8 cellular contexts compared by ENCODE assay signal in the genomic region with DNA sequence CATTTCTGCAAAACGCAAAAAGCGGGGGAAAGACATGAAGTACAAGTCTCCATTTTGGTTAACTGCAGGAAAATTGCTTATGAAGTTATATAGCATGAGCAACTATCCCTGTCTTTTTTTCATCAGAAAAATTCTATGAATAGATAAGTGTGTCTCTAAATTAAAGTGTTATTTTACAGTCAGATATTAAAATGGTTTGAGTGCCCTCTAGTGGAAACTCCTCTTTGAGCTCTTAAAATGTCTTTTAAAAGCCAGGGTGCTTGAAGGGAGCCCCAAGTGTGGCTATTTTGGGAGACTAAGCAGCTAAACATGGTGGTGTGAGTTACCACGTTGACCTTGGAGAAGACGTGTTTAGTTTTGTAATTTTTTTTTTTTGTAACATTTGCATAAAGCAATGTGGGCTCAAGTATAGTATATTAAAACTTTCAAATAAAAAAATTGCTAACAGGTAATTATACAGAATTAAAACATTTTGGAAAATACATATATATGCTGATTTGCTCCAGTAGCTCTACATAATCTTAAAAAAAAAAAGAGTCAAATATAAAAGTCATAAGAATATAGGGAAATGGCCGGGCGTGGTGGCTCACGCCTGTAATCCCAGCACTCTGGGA.
DNase-seq lines count a peak whose midpoint lies in the region; ATAC-seq and TF ChIP-seq lines count a peak whose summit lies in the region.

No MANE protein-coding gene starts in this region.

- intact Hi-C loops in ovary (cut with DNase I) = loop anchor here (2.0 to 10.0 kb wide), 3 partner anchors 125 to 132 kb away; no protein-coding TSS in a partner anchor

- no peak for TF ChIP-seq POLR2A in ovary (IDR thresholded peaks at IDR 0.05)

- H3K9me3 ChIP-seq in ovary = no peaks in the 10 kb centered on the region

- no peak overlapping the region for H3K27ac ChIP-seq in ovary

- 64 to 68% (median 68%) methylated on average over 7 of the region's 7 CpGs for WGBS in ovary, 3 donors

- no peak for TF ChIP-seq EP300 in ovary (IDR thresholded peaks at IDR 0.05)

- no peak for ATAC-seq in GM21528 (IDR thresholded peaks at IDR 0.05; ENCODE audit: low FRiP score, unreplicated experiment)

- H3K4me3 ChIP-seq in ovary = no peak overlapping the region

- TF ChIP-seq CTCF in ovary (IDR thresholded peaks at IDR 0.05) = peak; percentile 15 to 36 (median 29)

- no peaks in the 10 kb centered on the region for H3K4me1 ChIP-seq in ovary (ENCODE audit: insufficient read depth)

- peak; percentile 82 for DNase-seq in ELR (ENCODE audit: low read depth)
- DNase-seq in M059J (ENCODE audit: low read depth) = peak; percentile 75
- peak; percentile 33 to 40 for DNase-seq in SHP77 (lab: John Stamatoyannopoulos, UW)
- DNase-seq in fibroblast of peridontal ligament (ENCODE audit: extremely low read depth) = peak; percentile 87
- no peak for DNase-seq in ovary
- no peak for DNase-seq in C1 segment of cervical spinal cord (lab: John Stamatoyannopoulos, UW)
- no peak for DNase-seq in activated CD4-positive, alpha-beta T cell treated with anti-CD3 and anti-CD28 coated beads, Interleukin-2, amount 50 U/mL, for 1 hour

- no peaks in the 10 kb centered on the region for H3K36me3 ChIP-seq in ovary

- no peaks in the 10 kb centered on the region for H3K27me3 ChIP-seq in ovary

Comparison
In these comparisons a context has a peak if more than half of its experiments do, and no peak if none do; other contexts are left out.
1. DNase-seq: peak in ELR (single experiment), M059J (single experiment), SHP77 (2 of 2) and fibroblast of peridontal ligament (single experiment); none in ovary (0 of 5), C1 segment of cervical spinal cord (0 of 14) and activated CD4-positive, alpha-beta T cell treated with anti-CD3 and anti-CD28 coated beads, Interleukin-2, amount 50 U/mL, for 1 hour (single experiment).